Comparison of ENCODE assay signal across 12 cellular contexts in genomic region chr11:111176603-111177002, GRCh38.
DNase-seq lines count a peak whose midpoint lies in the region; ATAC-seq and TF ChIP-seq lines count a peak whose summit lies in the region.
"Had no signal": no experiment of that assay in that cellular context is flagged by ENCODE, and none has a peak within 500 bp of the region (broad histone marks: within the 10 kb centered on the region; RNA-seq: fewer than 3 reads in every experiment).

No MANE protein-coding gene starts in this region.

- peaks cover 29% of the 10 kb centered on the region for H3F3A ChIP-seq in SU-DHL-6 (ENCODE audit: insufficient read depth)

- H3K4me1 ChIP-seq in gastroesophageal sphincter, result no peaks in the 10 kb centered on the region

- DNase-seq in T-helper 9 cell (no peak), T-helper 2 cell (no peak)
- DNase-seq: HFFc6, left cardiac atrium, NCI-H345 had no signal

- H3K4me2 ChIP-seq in SU-DHL-6 (ENCODE audit: low read depth, low read length, poor library complexity, severe bottlenecking), result peak overlapping the region; percentile 61

- TF ChIP-seq CTCF in SU-DHL-6 (IDR thresholded peaks at IDR 0.05; ENCODE audit: insufficient read depth, low read length, poor library complexity, severe bottlenecking), result no peak
- no peak for TF ChIP-seq CTCF in gastroesophageal sphincter (IDR thresholded peaks at IDR 0.05)

- H3K36me3 ChIP-seq in SU-DHL-6 (ENCODE audit: low read length) (no peaks in the 10 kb centered on the region), gastroesophageal sphincter (no peaks in the 10 kb centered on the region)

- no peak for TF ChIP-seq EP300 in gastroesophageal sphincter (IDR thresholded peaks at IDR 0.05)

- ATAC-seq in GM18511 (IDR thresholded peaks at IDR 0.05; ENCODE audit: unreplicated experiment) (peak; percentile 56), GM21447 (IDR thresholded peaks at IDR 0.05; ENCODE audit: unreplicated experiment) (peak; percentile 42), HG03064 (IDR thresholded peaks at IDR 0.05; ENCODE audit: low read depth, unreplicated experiment) (peak; percentile 55), gastroesophageal sphincter (no peak), HG02623 (IDR thresholded peaks at IDR 0.05; ENCODE audit: unreplicated experiment) (no peak)
- ATAC-seq: left cardiac atrium, Right ventricle myocardium inferior had no signal

- WGBS in gastroesophageal sphincter (ENCODE audit: low coverage in 1 of 2), 2 donors, result 83 to 92% methylated on average over 3 to 4 of the region's 4 CpGs

- H3K79me2 ChIP-seq in SU-DHL-6 (ENCODE audit: insufficient read depth, low read length), result no peaks in the 10 kb centered on the region

- peak overlapping the region; percentile 24 for H2AFZ ChIP-seq in SU-DHL-6 (ENCODE audit: low read depth, low read length, severe bottlenecking)

- no peaks in the 10 kb centered on the region for H4K20me1 ChIP-seq in SU-DHL-6 (ENCODE audit: low read depth, low read length)

- H3K27ac ChIP-seq in SU-DHL-6 (ENCODE audit: low read depth, low read length) (peak overlapping the region; percentile 98), gastroesophageal sphincter (no peak overlapping the region)

- H3K27me3 ChIP-seq in SU-DHL-6 (ENCODE audit: low read length) (no peaks in the 10 kb centered on the region), gastroesophageal sphincter (no peaks in the 10 kb centered on the region)

- no peak for TF ChIP-seq POLR2A in gastroesophageal sphincter (IDR thresholded peaks at IDR 0.05)

- no peaks in the 10 kb centered on the region for H3K9me3 ChIP-seq in SU-DHL-6 (ENCODE audit: insufficient read depth, low read length)
- H3K9me3 ChIP-seq in gastroesophageal sphincter, result no peaks in the 10 kb centered on the region

- no peaks in the 10 kb centered on the region for H3K9me2 ChIP-seq in SU-DHL-6 (replicated peaks; ENCODE audit: insufficient read depth, low read length)

- H3K9ac ChIP-seq in SU-DHL-6 (ENCODE audit: low read length), result peak overlapping the region; percentile 35

- H3K4me3 ChIP-seq in SU-DHL-6 (ENCODE audit: insufficient read depth, low read length, poor library complexity, severe bottlenecking), result peak overlapping the region; percentile 3
- no peak overlapping the region for H3K4me3 ChIP-seq in gastroesophageal sphincter

Comparison
In these comparisons a context has a peak if more than half of its experiments do, and no peak if none do; other contexts are left out.
1. ATAC-seq: peak in GM18511 (single experiment), GM21447 (single experiment) and HG03064 (single experiment); none in gastroesophageal sphincter (single experiment) and HG02623 (single experiment).